Comparison of ENCODE assay signal across 9 cellular contexts in genomic region chr3:71870966-71871512, GRCh38.
"Had no signal": no experiment of that assay in that cellular context is flagged by ENCODE, and none has a peak within 500 bp of the region (broad histone marks: within the 10 kb centered on the region; RNA-seq: fewer than 3 reads in every experiment).

No MANE protein-coding gene starts in this region.

- DNase-seq: H9, HCEC 1CT, HFFc6, Karpas-422 had no signal

- H3K27ac ChIP-seq: HL-60, KMS-11 had no signal

- ATAC-seq: GM23338 had no signal

- H3K4me2 ChIP-seq: GM23338, KMS-11 had no signal

- FAIRE-seq: H1, H54 had no signal

- H3K4me3 ChIP-seq: GM23338 had no signal

- H2AFZ ChIP-seq: GM23338 had no signal

- H3K9ac ChIP-seq: KMS-11 had no signal
